ENCODE assay signal across 1 cellular context in the genomic region with DNA sequence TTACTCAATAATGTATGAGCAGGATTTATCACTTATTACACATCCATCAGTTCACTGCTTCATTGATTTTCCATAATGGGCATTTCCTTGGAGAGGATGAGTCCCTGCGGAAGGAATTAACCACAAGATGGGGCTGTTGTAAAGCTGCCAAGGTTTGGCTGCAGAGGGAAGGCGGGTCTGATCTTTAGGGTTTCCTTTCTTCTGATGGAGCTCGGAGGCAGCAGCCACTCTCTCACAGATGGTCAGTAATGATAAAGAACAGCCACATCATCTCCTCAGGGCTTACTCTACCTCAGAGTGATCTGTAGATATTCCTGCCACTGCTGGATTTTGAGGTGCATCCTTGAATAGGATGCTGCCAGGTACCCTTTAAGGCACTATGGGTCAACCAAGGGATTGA.
TF ChIP-seq lines count a peak whose summit lies in the region.

No MANE protein-coding gene starts in this region.

TF ChIP-seq in GM23338, 12 proteins besides CTCF, POLR2A, EP300 and RAD21 (continued from another document):
- TF ChIP-seq, protein P1, sequence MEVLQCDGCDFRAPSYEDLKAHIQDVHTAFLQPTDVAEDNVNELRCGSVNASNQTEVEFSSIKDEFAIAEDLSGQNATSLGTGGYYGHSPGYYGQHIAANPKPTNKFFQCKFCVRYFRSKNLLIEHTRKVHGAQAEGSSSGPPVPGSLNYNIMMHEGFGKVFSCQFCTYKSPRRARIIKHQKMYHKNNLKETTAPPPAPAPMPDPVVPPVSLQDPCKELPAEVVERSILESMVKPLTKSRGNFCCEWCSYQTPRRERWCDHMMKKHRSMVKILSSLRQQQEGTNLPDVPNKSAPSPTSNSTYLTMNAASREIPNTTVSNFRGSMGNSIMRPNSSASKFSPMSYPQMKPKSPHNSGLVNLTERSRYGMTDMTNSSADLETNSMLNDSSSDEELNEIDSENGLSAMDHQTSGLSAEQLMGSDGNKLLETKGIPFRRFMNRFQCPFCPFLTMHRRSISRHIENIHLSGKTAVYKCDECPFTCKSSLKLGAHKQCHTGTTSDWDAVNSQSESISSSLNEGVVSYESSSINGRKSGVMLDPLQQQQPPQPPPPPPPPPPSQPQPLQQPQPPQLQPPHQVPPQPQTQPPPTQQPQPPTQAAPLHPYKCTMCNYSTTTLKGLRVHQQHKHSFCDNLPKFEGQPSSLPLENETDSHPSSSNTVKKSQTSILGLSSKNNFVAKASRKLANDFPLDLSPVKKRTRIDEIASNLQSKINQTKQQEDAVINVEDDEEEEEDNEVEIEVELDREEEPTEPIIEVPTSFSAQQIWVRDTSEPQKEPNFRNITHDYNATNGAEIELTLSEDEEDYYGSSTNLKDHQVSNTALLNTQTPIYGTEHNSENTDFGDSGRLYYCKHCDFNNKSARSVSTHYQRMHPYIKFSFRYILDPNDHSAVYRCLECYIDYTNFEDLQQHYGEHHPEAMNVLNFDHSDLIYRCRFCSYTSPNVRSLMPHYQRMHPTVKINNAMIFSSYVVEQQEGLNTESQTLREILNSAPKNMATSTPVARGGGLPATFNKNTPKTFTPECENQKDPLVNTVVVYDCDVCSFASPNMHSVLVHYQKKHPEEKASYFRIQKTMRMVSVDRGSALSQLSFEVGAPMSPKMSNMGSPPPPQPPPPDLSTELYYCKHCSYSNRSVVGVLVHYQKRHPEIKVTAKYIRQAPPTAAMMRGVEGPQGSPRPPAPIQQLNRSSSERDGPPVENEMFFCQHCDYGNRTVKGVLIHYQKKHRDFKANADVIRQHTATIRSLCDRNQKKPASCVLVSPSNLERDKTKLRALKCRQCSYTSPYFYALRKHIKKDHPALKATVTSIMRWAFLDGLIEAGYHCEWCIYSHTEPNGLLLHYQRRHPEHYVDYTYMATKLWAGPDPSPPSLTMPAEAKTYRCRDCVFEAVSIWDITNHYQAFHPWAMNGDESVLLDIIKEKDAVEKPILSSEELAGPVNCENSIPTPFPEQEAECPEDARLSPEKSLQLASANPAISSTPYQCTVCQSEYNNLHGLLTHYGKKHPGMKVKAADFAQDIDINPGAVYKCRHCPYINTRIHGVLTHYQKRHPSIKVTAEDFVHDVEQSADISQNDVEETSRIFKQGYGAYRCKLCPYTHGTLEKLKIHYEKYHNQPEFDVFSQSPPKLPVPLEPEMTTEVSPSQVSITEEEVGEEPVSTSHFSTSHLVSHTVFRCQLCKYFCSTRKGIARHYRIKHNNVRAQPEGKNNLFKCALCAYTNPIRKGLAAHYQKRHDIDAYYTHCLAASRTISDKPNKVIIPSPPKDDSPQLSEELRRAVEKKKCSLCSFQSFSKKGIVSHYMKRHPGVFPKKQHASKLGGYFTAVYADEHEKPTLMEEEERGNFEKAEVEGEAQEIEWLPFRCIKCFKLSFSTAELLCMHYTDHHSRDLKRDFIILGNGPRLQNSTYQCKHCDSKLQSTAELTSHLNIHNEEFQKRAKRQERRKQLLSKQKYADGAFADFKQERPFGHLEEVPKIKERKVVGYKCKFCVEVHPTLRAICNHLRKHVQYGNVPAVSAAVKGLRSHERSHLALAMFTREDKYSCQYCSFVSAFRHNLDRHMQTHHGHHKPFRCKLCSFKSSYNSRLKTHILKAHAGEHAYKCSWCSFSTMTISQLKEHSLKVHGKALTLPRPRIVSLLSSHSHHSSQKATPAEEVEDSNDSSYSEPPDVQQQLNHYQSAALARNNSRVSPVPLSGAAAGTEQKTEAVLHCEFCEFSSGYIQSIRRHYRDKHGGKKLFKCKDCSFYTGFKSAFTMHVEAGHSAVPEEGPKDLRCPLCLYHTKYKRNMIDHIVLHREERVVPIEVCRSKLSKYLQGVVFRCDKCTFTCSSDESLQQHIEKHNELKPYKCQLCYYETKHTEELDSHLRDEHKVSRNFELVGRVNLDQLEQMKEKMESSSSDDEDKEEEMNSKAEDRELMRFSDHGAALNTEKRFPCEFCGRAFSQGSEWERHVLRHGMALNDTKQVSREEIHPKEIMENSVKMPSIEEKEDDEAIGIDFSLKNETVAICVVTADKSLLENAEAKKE (CRISPR knock-in tag; IDR thresholded peaks at IDR 0.05), result no peak
- TF ChIP-seq STAT1 (IDR thresholded peaks at IDR 0.05; ENCODE audit: unreplicated experiment) (no peak), ZNF114 (CRISPR knock-in tag; IDR thresholded peaks at IDR 0.05) (no peak), EZH2phosphoT487 (IDR thresholded peaks at IDR 0.05; ENCODE audit: unreplicated experiment) (no peak)
